ENCODE assay signal across 8 cellular contexts in genomic region chr2:206004004-206004693, GRCh38.
A peak's percentile ranks its signal among the peaks of the same experiment; 100 is the strongest.
DNase-seq lines count a peak whose midpoint lies in the region; ATAC-seq and TF ChIP-seq lines count a peak whose summit lies in the region.

No MANE protein-coding gene starts in this region.

- CTCF ChIA-PET in MCF 10A (lab: Yijun Ruan, JAX), result interaction anchor here (0.6 kb wide), 1 partner anchor 28 kb away, joined by 3 read pairs; no protein-coding TSS in a partner anchor

- peaks cover 1% of the 10 kb centered on the region for H3K4me1 Mint-ChIP-seq in MCF 10A (ENCODE audit: insufficient read depth, unreplicated experiment)
- H3K4me1 Mint-ChIP-seq in effector memory CD8-positive, alpha-beta T cell (ENCODE audit: low read depth in 2 of 2), result peaks cover 2 to 16% of the 10 kb centered on the region in 2 donors
- peaks cover 7% of the 10 kb centered on the region for H3K4me1 Mint-ChIP-seq in stimulated activated effector memory CD8-positive, alpha-beta T cell treated with anti-CD3 and anti-CD28 coated beads, Interleukin-12 subunit alpha, Interleukin-12 subunit beta, amount 100 ng/mL, for 72 hours

- no peak overlapping the region for H3K27ac Mint-ChIP-seq in MCF 10A (ENCODE audit: low read depth, unreplicated experiment)
- peak overlapping the region; percentile 45 to 77 for H3K27ac Mint-ChIP-seq in effector memory CD8-positive, alpha-beta T cell
- peak overlapping the region; percentile 21 for H3K27ac Mint-ChIP-seq in stimulated activated effector memory CD8-positive, alpha-beta T cell treated with anti-CD3 and anti-CD28 coated beads, Interleukin-12 subunit alpha, Interleukin-12 subunit beta, amount 100 ng/mL, for 72 hours

- no peak for ATAC-seq in effector memory CD8-positive, alpha-beta T cell (replicated peaks)
- ATAC-seq in stimulated activated effector memory CD8-positive, alpha-beta T cell treated with anti-CD3 and anti-CD28 coated beads, Interleukin-12 subunit alpha, Interleukin-12 subunit beta, amount 100 ng/mL, for 72 hours, result peak; percentile 55
- no peak for ATAC-seq in GM18517 (IDR thresholded peaks at IDR 0.05; ENCODE audit: unreplicated experiment)

- H3K9me3 Mint-ChIP-seq in MCF 10A (ENCODE audit: unreplicated experiment), result no peaks in the 10 kb centered on the region
- no peaks in the 10 kb centered on the region for H3K9me3 Mint-ChIP-seq in effector memory CD8-positive, alpha-beta T cell
- H3K9me3 Mint-ChIP-seq in stimulated activated effector memory CD8-positive, alpha-beta T cell treated with anti-CD3 and anti-CD28 coated beads, Interleukin-12 subunit alpha, Interleukin-12 subunit beta, amount 100 ng/mL, for 72 hours, result no peaks in the 10 kb centered on the region

- no TSS peak for BruUV-seq in MCF 10A (replicated peaks; lab: Mats Ljungman, UMichigan)

- intact Hi-C loops in MCF 10A (cut with micrococcal nuclease) (loop anchor here (10.0 kb wide), 1 partner anchor 151 kb away; the partner anchor contains the start of genes EEF1B2 and NDUFS1), breast epithelium (cut with DNase I; ENCODE audit: low total_unique reads) (loop anchor here (10.0 kb wide), 1 partner anchor 561 kb away; no protein-coding TSS in a partner anchor)

- H3K36me3 ChIP-seq in breast epithelium (peaks cover 11% of the 10 kb centered on the region), MG63 (peaks cover 25% of the 10 kb centered on the region)

- H3K9me3 ChIP-seq in breast epithelium (no peaks in the 10 kb centered on the region), MG63 (no peaks in the 10 kb centered on the region)

- H3K4me3 ChIP-seq in breast epithelium, result no peak overlapping the region
- no peak overlapping the region for H3K4me3 ChIP-seq in MG63

- H3K27me3 Mint-ChIP-seq in MCF 10A (ENCODE audit: insufficient read depth, unreplicated experiment), result no peaks in the 10 kb centered on the region
- no peaks in the 10 kb centered on the region for H3K27me3 Mint-ChIP-seq in effector memory CD8-positive, alpha-beta T cell

- no peak for TF ChIP-seq POLR2A in breast epithelium (IDR thresholded peaks at IDR 0.05)

- H3K27ac ChIP-seq in breast epithelium, result no peak overlapping the region

- POLR2A ChIA-PET in MCF 10A (lab: Yijun Ruan, JAX), result no interaction called here

- DNase-seq in MCF 10A (ENCODE audit: unreplicated experiment) (peak; percentile 42), breast epithelium (ENCODE audit: low spot score in 2 of 2) (no peak), MG63 (peak; percentile 3), hypothalamus (lab: John Stamatoyannopoulos, UW) (no peak)
- DNase-seq in effector memory CD8-positive, alpha-beta T cell, result no peak
- no peak for DNase-seq in stimulated activated effector memory CD8-positive, alpha-beta T cell treated with anti-CD3 and anti-CD28 coated beads, Interleukin-12 subunit alpha, Interleukin-12 subunit beta, amount 100 ng/mL, for 72 hours (ENCODE audit: low spot score in 2 of 2)
- DNase-seq in stimulated activated CD8-positive, alpha-beta memory T cell treated with anti-CD3 and anti-CD28 coated beads, Interleukin-4, amount 100 ng/mL, for 48 hours, result no peak

- no peaks in the 10 kb centered on the region for H3K27me3 ChIP-seq in breast epithelium
- no peaks in the 10 kb centered on the region for H3K27me3 ChIP-seq in MG63

- no peaks in the 10 kb centered on the region for H3K4me1 ChIP-seq in breast epithelium

- H3K4me3 Mint-ChIP-seq in MCF 10A (ENCODE audit: unreplicated experiment), result no peak overlapping the region
- no peak overlapping the region for H3K4me3 Mint-ChIP-seq in effector memory CD8-positive, alpha-beta T cell
- no peak overlapping the region for H3K4me3 Mint-ChIP-seq in stimulated activated effector memory CD8-positive, alpha-beta T cell treated with anti-CD3 and anti-CD28 coated beads, Interleukin-12 subunit alpha, Interleukin-12 subunit beta, amount 100 ng/mL, for 72 hours

- H3K36me3 Mint-ChIP-seq in MCF 10A (ENCODE audit: insufficient read depth, unreplicated experiment), result peaks cover 50% of the 10 kb centered on the region
- H3K36me3 Mint-ChIP-seq in effector memory CD8-positive, alpha-beta T cell (ENCODE audit: insufficient read depth), result peaks cover 65% of the 10 kb centered on the region
- peaks cover 93% of the 10 kb centered on the region for H3K36me3 Mint-ChIP-seq in stimulated activated effector memory CD8-positive, alpha-beta T cell treated with anti-CD3 and anti-CD28 coated beads, Interleukin-12 subunit alpha, Interleukin-12 subunit beta, amount 100 ng/mL, for 72 hours

- peak; percentile 20 for TF ChIP-seq CTCF in MCF 10A (IDR thresholded peaks at IDR 0.05; ENCODE audit: unreplicated experiment)
- no peak for TF ChIP-seq CTCF in breast epithelium (IDR thresholded peaks at IDR 0.05)

Comparison
In these comparisons a context has a peak if more than half of its experiments do, and no peak if none do; other contexts are left out.
1. DNase-seq: peak in MCF 10A (single experiment) and MG63 (single experiment); none in breast epithelium (0 of 2), effector memory CD8-positive, alpha-beta T cell (0 of 3), stimulated activated effector memory CD8-positive, alpha-beta T cell treated with anti-CD3 and anti-CD28 coated beads, Interleukin-12 subunit alpha, Interleukin-12 subunit beta, amount 100 ng/mL, for 72 hours (0 of 2), stimulated activated CD8-positive, alpha-beta memory T cell treated with anti-CD3 and anti-CD28 coated beads, Interleukin-4, amount 100 ng/mL, for 48 hours (single experiment) and hypothalamus (0 of 51).